ENCODE assay signal across 8 cellular contexts in the genomic region with DNA sequence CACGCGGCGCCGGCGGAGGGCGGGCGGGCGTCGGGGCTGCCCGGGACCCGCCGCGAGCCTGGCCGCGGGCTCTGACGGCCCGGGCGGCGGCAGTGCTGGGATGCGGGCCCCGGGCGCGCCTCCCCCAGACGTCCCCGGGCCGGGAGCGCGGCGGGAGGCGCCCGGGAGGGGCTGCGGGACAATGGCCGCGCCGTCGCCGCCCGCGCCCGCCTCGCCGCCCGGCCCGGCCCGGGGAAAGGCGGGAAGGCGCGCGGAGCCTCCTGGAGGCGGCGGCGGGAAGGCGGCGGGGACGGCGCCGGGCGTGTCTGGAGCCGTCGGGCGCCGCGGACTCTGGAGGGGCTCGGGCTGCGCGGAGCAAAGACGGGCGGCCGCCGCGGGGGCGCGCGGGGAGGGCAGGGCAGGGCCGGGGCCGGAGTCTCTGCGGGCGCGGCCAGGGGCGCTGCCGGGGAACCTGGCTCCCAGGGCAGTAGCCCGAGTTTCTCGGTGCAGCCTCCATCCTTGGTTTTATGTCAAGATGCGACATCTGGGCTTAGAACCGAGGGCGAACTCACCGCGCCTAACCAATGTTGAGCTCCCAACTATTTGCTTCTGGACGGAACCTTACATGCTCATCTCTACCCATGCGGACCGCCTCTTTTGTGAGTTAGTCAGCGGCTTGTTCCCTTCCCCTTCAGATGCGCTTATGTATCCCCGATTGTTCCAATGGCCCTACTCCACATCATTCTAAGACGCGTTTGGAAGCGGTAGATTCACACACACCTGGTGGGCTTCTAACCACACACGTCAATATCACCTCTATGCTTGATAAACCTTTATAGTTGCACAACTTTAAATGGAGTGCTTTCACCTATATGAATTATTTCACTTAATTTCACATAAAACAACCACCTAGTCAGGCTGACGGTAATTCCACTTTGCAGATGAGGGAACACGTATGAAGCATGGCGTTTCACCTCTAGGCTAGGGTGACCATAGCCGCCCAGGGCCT. TPM values are rescaled to one million over a fixed set of nuclear protein-coding genes. Genes with fewer than 3 reads are reported as not detected.
DNase-seq lines count a peak whose midpoint lies in the region; ATAC-seq and TF ChIP-seq lines count a peak whose summit lies in the region.

No MANE protein-coding gene starts in this region.

- peaks cover 5 to 12% of the 10 kb centered on the region in 2 donors for H3K36me3 Mint-ChIP-seq in activated naive CD4-positive, alpha-beta T cell treated with anti-CD3 and anti-CD28 coated beads, Interleukin-2, amount 50 U/mL, for 72 hours
- H3K36me3 Mint-ChIP-seq in glutamatergic neuron (ENCODE audit: unreplicated experiment) = peaks cover 4% of the 10 kb centered on the region

- peaks cover 5% of the 10 kb centered on the region for H3K27me3 ChIP-seq in A673 (replicated peaks; ENCODE audit: insufficient read depth, low read depth, low read length, poor library complexity)

- no TSS peak for BruUV-seq in A673 (replicated peaks; lab: Mats Ljungman, UMichigan)

- peak overlapping the region; percentile 51 for H3K4me3 ChIP-seq in A673 (ENCODE audit: low read depth, low read length, poor library complexity, severe bottlenecking)
- peak overlapping the region; percentile 73 for H3K4me3 ChIP-seq in GM08714 (ENCODE audit: low read length)

- peaks cover 5% of the 10 kb centered on the region for H3K27me3 Mint-ChIP-seq in glutamatergic neuron (ENCODE audit: unreplicated experiment)

- peak overlapping the region in 1 of 2 donors; percentile 37 for H3K27ac Mint-ChIP-seq in activated naive CD4-positive, alpha-beta T cell treated with anti-CD3 and anti-CD28 coated beads, Interleukin-2, amount 50 U/mL, for 72 hours
- peak overlapping the region; percentile 74 for H3K27ac Mint-ChIP-seq in glutamatergic neuron (ENCODE audit: unreplicated experiment)

- peaks cover 3% of the 10 kb centered on the region for H3K4me1 ChIP-seq in A673 (ENCODE audit: insufficient read depth, low read length, poor library complexity, severe bottlenecking)

- CTCF ChIA-PET in A673 (lab: Charles Lee) = interaction anchor here (0.6 kb wide), 1 partner anchor 354 kb away, joined by 4 read pairs; no protein-coding TSS in a partner anchor

- DNase-seq in A673 (ENCODE audit: low spot score) (peak; percentile 62), NCI-H2196 (lab: John Stamatoyannopoulos, UW; ENCODE audit: unreplicated experiment) (peak; percentile 44), glutamatergic neuron (peak; percentile 73), non-pigmented ciliary epithelial cell (ENCODE audit: low read depth) (peak; percentile 9), NCI-H446 treated with DMSO at 0.1 percent for 48 hours (lab: John Stamatoyannopoulos, UW) (no peak)
- peak; percentile 9 to 54 for DNase-seq in activated naive CD4-positive, alpha-beta T cell treated with anti-CD3 and anti-CD28 coated beads, Interleukin-2, amount 50 U/mL, for 72 hours (ENCODE audit: low spot score in 2 of 2)

- no peaks in the 10 kb centered on the region for H3K9me3 ChIP-seq in A673 (ENCODE audit: low read depth, low read length, poor library complexity, severe bottlenecking)

- peak; percentile 74 to 76 for ATAC-seq in activated naive CD4-positive, alpha-beta T cell treated with anti-CD3 and anti-CD28 coated beads, Interleukin-2, amount 50 U/mL, for 72 hours
- ATAC-seq in GM21423 (IDR thresholded peaks at IDR 0.05; ENCODE audit: unreplicated experiment) = no peak

- no peaks in the 10 kb centered on the region for H3K9me3 Mint-ChIP-seq in activated naive CD4-positive, alpha-beta T cell treated with anti-CD3 and anti-CD28 coated beads, Interleukin-2, amount 50 U/mL, for 72 hours
- peaks cover 12% of the 10 kb centered on the region for H3K9me3 Mint-ChIP-seq in glutamatergic neuron (ENCODE audit: unreplicated experiment)

- POLR2A ChIA-PET in A673 (lab: Charles Lee; ENCODE audit: low non-redundant PET) = interaction anchor here (0.5 kb wide), 1 partner anchor 29 kb away, joined by 6 read pairs; no protein-coding TSS in a partner anchor

- peaks cover 2% of the 10 kb centered on the region for H3K4me1 Mint-ChIP-seq in glutamatergic neuron (ENCODE audit: low read depth, unreplicated experiment)

- intact Hi-C loops in A673 (cut with micrococcal nuclease; ENCODE audit: unreplicated experiment) = no loop called here

- no peak for TF ChIP-seq CTCF in A673 (conservative IDR thresholded peaks at IDR 0.05; ENCODE audit: low read depth, low read length)
- TF ChIP-seq CTCF in glutamatergic neuron (IDR thresholded peaks at IDR 0.05; ENCODE audit: partially characterized antibody, unreplicated experiment) = no peak

- H3K27ac ChIP-seq in A673 (ENCODE audit: low read depth, low read length, poor library complexity, severe bottlenecking) = no peak overlapping the region

- H3K4me3 Mint-ChIP-seq in glutamatergic neuron (ENCODE audit: unreplicated experiment) = peak overlapping the region; percentile 93

- H3K36me3 ChIP-seq in A673 (ENCODE audit: insufficient read depth, low read length, poor library complexity, severe bottlenecking) = no peaks in the 10 kb centered on the region

RNA-seq across cellular contexts. Expression of a gene that starts 0.7 kb away (rescaled TPM):
- total RNA-seq in A673 (2021) (6.4 and 7.9 TPM in 2 replicates), glutamatergic neuron (ENCODE audit: unreplicated experiment) (12.0 TPM)
- under 1 TPM; 0.16 to 0.18 TPM for total RNA-seq in activated naive CD4-positive, alpha-beta T cell treated with anti-CD3 and anti-CD28 coated beads, Interleukin-2, amount 50 U/mL, for 72 hours
